ENCODE assay signal across 24 cellular contexts in the genomic region with DNA sequence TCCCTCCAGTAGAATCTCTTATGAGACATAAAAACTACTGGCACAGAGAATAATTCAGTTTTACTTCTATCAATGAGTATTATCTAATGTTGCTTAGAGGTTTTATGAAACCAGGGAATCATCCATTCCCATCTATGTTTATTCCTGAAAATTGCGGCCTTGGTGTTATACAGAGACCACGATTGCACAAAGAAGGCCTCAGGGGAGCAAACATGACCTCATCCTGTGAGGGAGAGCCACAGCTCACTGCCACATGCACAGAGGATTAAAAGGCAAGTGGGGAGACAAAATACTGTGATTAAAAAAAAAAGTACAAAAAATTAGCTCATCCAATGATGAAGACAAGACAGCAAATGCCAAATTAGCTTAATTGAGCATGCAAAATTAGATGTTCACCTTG.
A peak's percentile ranks its signal among the peaks of the same experiment; 100 is the strongest.
DNase-seq lines count a peak whose midpoint lies in the region; ATAC-seq and TF ChIP-seq lines count a peak whose summit lies in the region.
"Had no signal": no experiment of that assay in that cellular context is flagged by ENCODE, and none has a peak within 500 bp of the region (broad histone marks: within the 10 kb centered on the region; RNA-seq: fewer than 3 reads in every experiment).

No MANE protein-coding gene starts in this region.

- H3K4me3 ChIP-seq in breast epithelium (no peak overlapping the region), fibroblast of lung (replicated peaks in 1 of 4; ENCODE audit: control extremely low read depth in 1 of 4, insufficient read depth in 1 of 4, low read depth in 3 of 4, low read length in 4 of 4) (no peak overlapping the region), skeletal muscle cell (ENCODE audit: low read depth, low read length) (no peak overlapping the region)
- H3K4me3 ChIP-seq: dorsolateral prefrontal cortex, hepatocyte, K562, prostate gland, SJSA1, thoracic aorta had no signal

- intact Hi-C loops in MCF 10A (cut with micrococcal nuclease) = no loop called here
- intact Hi-C loops in breast epithelium (cut with DNase I; ENCODE audit: low total_unique reads) = no loop called here

- H3K4me1 ChIP-seq in breast epithelium (no peaks in the 10 kb centered on the region), fibroblast of lung (ENCODE audit: control insufficient read depth, extremely low read depth, insufficient read depth, low read length) (peaks cover 15% of the 10 kb centered on the region)
- H3K4me1 ChIP-seq: prostate gland had no signal

- H3K9me3 ChIP-seq in breast epithelium (no peaks in the 10 kb centered on the region), fibroblast of lung (ENCODE audit: control insufficient read depth, insufficient read depth, low read depth, low read length) (no peaks in the 10 kb centered on the region)
- H3K9me3 ChIP-seq: prostate gland, SJSA1, thoracic aorta had no signal

- ATAC-seq in GM19351 (IDR thresholded peaks at IDR 0.05; ENCODE audit: unreplicated experiment) = no peak
- ATAC-seq: K562, T-helper 17 cell had no signal

- no peak overlapping the region for H3K27ac Mint-ChIP-seq in MCF 10A (ENCODE audit: low read depth, unreplicated experiment)
- H3K27ac Mint-ChIP-seq in osteocyte (ENCODE audit: unreplicated experiment) = no peak overlapping the region
- H3K27ac Mint-ChIP-seq: activated B cell treated with CpG ODN at 0.5 μM for 24 hours; activated naive CD8-positive, alpha-beta T cell; brain; CD4-positive, CD25-positive, alpha-beta regulatory T cell; T-helper 17 cell had no signal

- H3K27me3 ChIP-seq in breast epithelium (no peaks in the 10 kb centered on the region), fibroblast of lung (ENCODE audit: control insufficient read depth, insufficient read depth, low read length) (no peaks in the 10 kb centered on the region)
- H3K27me3 ChIP-seq: dorsolateral prefrontal cortex, hepatocyte, SJSA1 had no signal

- POLR2A ChIA-PET in MCF 10A (lab: Yijun Ruan, JAX) = interaction anchor here (0.6 kb wide), 1 partner anchor 122 kb away, joined by 3 read pairs; no protein-coding TSS in a partner anchor

- H3K27me3 Mint-ChIP-seq in MCF 10A (ENCODE audit: insufficient read depth, unreplicated experiment) (no peaks in the 10 kb centered on the region), osteocyte (ENCODE audit: unreplicated experiment) (no peaks in the 10 kb centered on the region)
- H3K27me3 Mint-ChIP-seq: activated naive CD8-positive, alpha-beta T cell; CD4-positive, CD25-positive, alpha-beta regulatory T cell had no signal

- DNase-seq in MCF 10A (ENCODE audit: unreplicated experiment) = peak; percentile 68
- no peak for DNase-seq in breast epithelium (ENCODE audit: low spot score in 2 of 2)
- DNase-seq in M059J (ENCODE audit: low read depth) = peak; percentile 89
- DNase-seq in fibroblast of lung (ENCODE audit: low read depth in 2 of 2) = peak; percentile 15 to 55
- DNase-seq in skeletal muscle cell (ENCODE audit: low read depth) = peak; percentile 56
- no peak for DNase-seq in RKO (ENCODE audit: low spot score)
- DNase-seq in osteocyte (ENCODE audit: extremely low spot score, unreplicated experiment) = no peak
- DNase-seq: 8988T; activated B cell treated with CpG ODN at 0.5 μM for 24 hours; activated CD8-positive, alpha-beta memory T cell treated with anti-CD3 and anti-CD28 coated beads for 24 hours; CD4-positive, CD25-positive, alpha-beta regulatory T cell; DMS79 treated with DMSO at 0.1 percent for 48 hours; dorsolateral prefrontal cortex; NCI-H2081; NCI-H524 treated with DMSO at 0.1 percent for 48 hours; T-helper 17 cell had no signal

- no peak for TF ChIP-seq POLR2A in breast epithelium (IDR thresholded peaks at IDR 0.05)

- CTCF ChIA-PET in MCF 10A (lab: Yijun Ruan, JAX) = interaction anchor here (0.7 to 1.1 kb wide), 2 partner anchors 15 to 187 kb away, joined by 3 to 8 read pairs; no protein-coding TSS in a partner anchor

- TF ChIP-seq CTCF in MCF 10A (IDR thresholded peaks at IDR 0.05; ENCODE audit: unreplicated experiment) (no peak), breast epithelium (IDR thresholded peaks at IDR 0.05) (no peak), fibroblast of lung (conservative IDR thresholded peaks at IDR 0.05 in 1 of 2, IDR thresholded peaks at IDR 0.05 in 1 of 2; ENCODE audit: low read depth in 1 of 2, low read length in 2 of 2) (no peak), osteocyte (IDR thresholded peaks at IDR 0.05) (no peak)

- H3K4me2 ChIP-seq in fibroblast of lung (ENCODE audit: extremely low read depth, insufficient read depth, low read length) = no peak overlapping the region
- H3K4me2 ChIP-seq: hepatocyte had no signal

- H3K4me1 Mint-ChIP-seq in MCF 10A (ENCODE audit: insufficient read depth, unreplicated experiment) (peaks cover 21% of the 10 kb centered on the region), osteocyte (ENCODE audit: unreplicated experiment) (peaks cover 36% of the 10 kb centered on the region)
- H3K4me1 Mint-ChIP-seq: activated B cell treated with CpG ODN at 0.5 μM for 24 hours; CD4-positive, CD25-positive, alpha-beta regulatory T cell; T-helper 17 cell had no signal

- H3K79me2 ChIP-seq in fibroblast of lung (ENCODE audit: control insufficient read depth, insufficient read depth, low read length) = no peaks in the 10 kb centered on the region
- H3K79me2 ChIP-seq: hepatocyte had no signal

- H3K4me3 Mint-ChIP-seq in MCF 10A (ENCODE audit: unreplicated experiment) (no peak overlapping the region), osteocyte (ENCODE audit: unreplicated experiment) (no peak overlapping the region)
- H3K4me3 Mint-ChIP-seq: activated B cell treated with CpG ODN at 0.5 μM for 24 hours; activated naive CD8-positive, alpha-beta T cell; brain; CD4-positive, CD25-positive, alpha-beta regulatory T cell; T-helper 17 cell had no signal

- no peaks in the 10 kb centered on the region for H4K20me1 ChIP-seq in fibroblast of lung (ENCODE audit: control insufficient read depth, extremely low read depth, insufficient read depth, low read length)

- H3K9ac ChIP-seq in fibroblast of lung (ENCODE audit: insufficient read depth, low read length) = no peak overlapping the region

- H2AFZ ChIP-seq in fibroblast of lung (ENCODE audit: low read length) = no peak overlapping the region
- H2AFZ ChIP-seq: hepatocyte had no signal

- no peaks in the 10 kb centered on the region for H3K9me3 Mint-ChIP-seq in MCF 10A (ENCODE audit: unreplicated experiment)
- H3K9me3 Mint-ChIP-seq in osteocyte (ENCODE audit: unreplicated experiment) = peaks cover 10% of the 10 kb centered on the region
- H3K9me3 Mint-ChIP-seq: activated B cell treated with CpG ODN at 0.5 μM for 24 hours, brain had no signal

- no TSS peak for BruUV-seq in MCF 10A (replicated peaks; lab: Mats Ljungman, UMichigan)

- H3K36me3 ChIP-seq in breast epithelium (no peaks in the 10 kb centered on the region), fibroblast of lung (ENCODE audit: control insufficient read depth, insufficient read depth, low read length) (no peaks in the 10 kb centered on the region)
- H3K36me3 ChIP-seq: prostate gland, SJSA1, thoracic aorta had no signal

- H3K27ac ChIP-seq in breast epithelium (no peak overlapping the region), fibroblast of lung (ENCODE audit: insufficient read depth, low read length) (no peak overlapping the region)
- H3K27ac ChIP-seq: dorsolateral prefrontal cortex, hepatocyte, prostate gland, SJSA1, thoracic aorta had no signal

- H3K36me3 Mint-ChIP-seq in MCF 10A (ENCODE audit: insufficient read depth, unreplicated experiment) (no peaks in the 10 kb centered on the region), osteocyte (ENCODE audit: unreplicated experiment) (no peaks in the 10 kb centered on the region)
- H3K36me3 Mint-ChIP-seq: activated naive CD8-positive, alpha-beta T cell; brain; CD4-positive, CD25-positive, alpha-beta regulatory T cell had no signal

Comparison
In these comparisons a context has a peak if more than half of its experiments do, and no peak if none do; other contexts are left out.
1. DNase-seq: peak in MCF 10A (single experiment), M059J (single experiment), fibroblast of lung (2 of 2) and skeletal muscle cell (single experiment); none in breast epithelium (0 of 2), RKO (single experiment) and osteocyte (single experiment).